1 cellular context compared by ENCODE assay signal in the genomic region with DNA sequence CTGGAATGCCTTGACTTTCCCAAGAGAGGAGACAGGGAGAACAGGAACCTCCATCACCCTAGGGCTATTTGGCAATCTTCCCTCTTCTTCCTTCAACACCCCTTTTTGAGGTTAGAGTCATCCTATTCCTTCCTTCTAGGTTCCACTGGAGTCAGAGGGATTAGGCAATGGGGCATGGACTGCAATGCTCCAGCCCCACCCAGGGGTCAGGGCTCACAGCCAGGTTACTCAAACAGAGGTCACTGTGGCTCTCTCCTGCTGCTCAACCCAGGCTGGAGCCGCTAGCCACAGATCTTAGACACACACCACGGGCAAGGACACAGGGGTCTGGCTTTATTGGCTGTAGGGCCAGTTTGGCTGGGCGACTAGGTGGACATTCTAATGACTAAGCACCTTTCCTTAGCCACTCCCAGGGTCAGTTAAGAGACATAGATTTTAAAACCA.
TF ChIP-seq lines count a peak whose summit lies in the region.

No MANE protein-coding gene starts in this region.

TF ChIP-seq in HepG2, 621 proteins besides CTCF, POLR2A, EP300 and RAD21 (continued from another document and continues in another):
- TF ChIP-seq, protein P1, sequence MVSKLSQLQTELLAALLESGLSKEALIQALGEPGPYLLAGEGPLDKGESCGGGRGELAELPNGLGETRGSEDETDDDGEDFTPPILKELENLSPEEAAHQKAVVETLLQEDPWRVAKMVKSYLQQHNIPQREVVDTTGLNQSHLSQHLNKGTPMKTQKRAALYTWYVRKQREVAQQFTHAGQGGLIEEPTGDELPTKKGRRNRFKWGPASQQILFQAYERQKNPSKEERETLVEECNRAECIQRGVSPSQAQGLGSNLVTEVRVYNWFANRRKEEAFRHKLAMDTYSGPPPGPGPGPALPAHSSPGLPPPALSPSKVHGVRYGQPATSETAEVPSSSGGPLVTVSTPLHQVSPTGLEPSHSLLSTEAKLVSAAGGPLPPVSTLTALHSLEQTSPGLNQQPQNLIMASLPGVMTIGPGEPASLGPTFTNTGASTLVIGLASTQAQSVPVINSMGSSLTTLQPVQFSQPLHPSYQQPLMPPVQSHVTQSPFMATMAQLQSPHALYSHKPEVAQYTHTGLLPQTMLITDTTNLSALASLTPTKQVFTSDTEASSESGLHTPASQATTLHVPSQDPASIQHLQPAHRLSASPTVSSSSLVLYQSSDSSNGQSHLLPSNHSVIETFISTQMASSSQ (IDR thresholded peaks at IDR 0.05; ENCODE audit: low read depth): peak; percentile 57; the same call in 1 of the 2 replicates
- TF ChIP-seq, protein P1 (CRISPR knock-in tag; IDR thresholded peaks at IDR 0.05; ENCODE audit: borderline replicate concordance): peak; percentile 82
- TF ChIP-seq, protein P2, sequence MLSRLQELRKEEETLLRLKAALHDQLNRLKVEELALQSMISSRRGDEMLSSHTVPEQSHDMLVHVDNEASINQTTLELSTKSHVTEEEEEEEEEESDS (CRISPR knock-in tag; IDR thresholded peaks at IDR 0.05; ENCODE audit: borderline replicate concordance): no peak
- TF ChIP-seq TBP (CRISPR knock-in tag; IDR thresholded peaks at IDR 0.05) (no peak), ZNF510 (CRISPR knock-in tag; IDR thresholded peaks at IDR 0.05; ENCODE audit: low read depth) (no peak), FIP1L1 (IDR thresholded peaks at IDR 0.05; ENCODE audit: borderline replicate concordance, insufficient read depth, low read depth, low read length) (no peak), HNRNPLL (IDR thresholded peaks at IDR 0.05; ENCODE audit: low read depth, low read length, poor library complexity, severe bottlenecking) (no peak), ZNF251 (CRISPR knock-in tag; IDR thresholded peaks at IDR 0.05) (no peak), SUZ12 (IDR thresholded peaks at IDR 0.05; ENCODE audit: low read depth, low read length) (no peak), ZNF614 (CRISPR knock-in tag; IDR thresholded peaks at IDR 0.05; ENCODE audit: borderline replicate concordance) (peak; percentile 66; the same call in 1 of the 2 replicates), ZNF296 (CRISPR knock-in tag; conservative IDR thresholded peaks at IDR 0.05) (peak; percentile 90), SSRP1 (CRISPR knock-in tag; IDR thresholded peaks at IDR 0.05) (no peak), ZNF766 (CRISPR knock-in tag; IDR thresholded peaks at IDR 0.05; ENCODE audit: borderline replicate concordance) (0 out of 2 replicates have a peak, but pooled peaks have one; percentile 43), CREM (IDR thresholded peaks at IDR 0.05) (peak; percentile 74), CREM (CRISPR knock-in tag; IDR thresholded peaks at IDR 0.05) (no peak), ZNF788 (CRISPR knock-in tag; IDR thresholded peaks at IDR 0.05; ENCODE audit: borderline replicate concordance) (peak; percentile 91; the same call in 1 of the 2 replicates), NR2F1 (CRISPR knock-in tag; IDR thresholded peaks at IDR 0.05) (peak; percentile 93 to 98), MLLT10 (CRISPR knock-in tag; IDR thresholded peaks at IDR 0.05) (no peak), BRD4 (CRISPR knock-in tag; IDR thresholded peaks at IDR 0.05) (peak; percentile 71), XRCC5 (optimal IDR thresholded peaks at IDR 0.05; ENCODE audit: low read length) (peak; percentile 73), MED1 (CRISPR knock-in tag; IDR thresholded peaks at IDR 0.05) (peak; percentile 97), ZFP90 (CRISPR knock-in tag; IDR thresholded peaks at IDR 0.05; ENCODE audit: borderline replicate concordance) (0 out of 2 replicates have a peak, but pooled peaks have one; percentile 48), ZNF790 (CRISPR knock-in tag; IDR thresholded peaks at IDR 0.05; ENCODE audit: borderline replicate concordance) (no peak), ARNT (IDR thresholded peaks at IDR 0.05) (no peak), TAF1 (CRISPR knock-in tag; IDR thresholded peaks at IDR 0.05) (peak; percentile 47; the same call in 1 of the 2 replicates), MTF2 (CRISPR knock-in tag; IDR thresholded peaks at IDR 0.05; ENCODE audit: borderline replicate concordance) (no peak), ZNF83 (CRISPR knock-in tag; IDR thresholded peaks at IDR 0.05; ENCODE audit: borderline replicate concordance) (no peak), RBM39 (IDR thresholded peaks at IDR 0.05; ENCODE audit: low read depth, low read length, poor library complexity, severe bottlenecking) (no peak), ZNF264 (CRISPR knock-in tag; IDR thresholded peaks at IDR 0.05) (peak; percentile 87)
- TF ChIP-seq, protein P3, sequence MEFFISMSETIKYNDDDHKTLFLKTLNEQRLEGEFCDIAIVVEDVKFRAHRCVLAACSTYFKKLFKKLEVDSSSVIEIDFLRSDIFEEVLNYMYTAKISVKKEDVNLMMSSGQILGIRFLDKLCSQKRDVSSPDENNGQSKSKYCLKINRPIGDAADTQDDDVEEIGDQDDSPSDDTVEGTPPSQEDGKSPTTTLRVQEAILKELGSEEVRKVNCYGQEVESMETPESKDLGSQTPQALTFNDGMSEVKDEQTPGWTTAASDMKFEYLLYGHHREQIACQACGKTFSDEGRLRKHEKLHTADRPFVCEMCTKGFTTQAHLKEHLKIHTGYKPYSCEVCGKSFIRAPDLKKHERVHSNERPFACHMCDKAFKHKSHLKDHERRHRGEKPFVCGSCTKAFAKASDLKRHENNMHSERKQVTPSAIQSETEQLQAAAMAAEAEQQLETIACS (CRISPR knock-in tag; IDR thresholded peaks at IDR 0.05): no peak
- TF ChIP-seq, protein P4, sequence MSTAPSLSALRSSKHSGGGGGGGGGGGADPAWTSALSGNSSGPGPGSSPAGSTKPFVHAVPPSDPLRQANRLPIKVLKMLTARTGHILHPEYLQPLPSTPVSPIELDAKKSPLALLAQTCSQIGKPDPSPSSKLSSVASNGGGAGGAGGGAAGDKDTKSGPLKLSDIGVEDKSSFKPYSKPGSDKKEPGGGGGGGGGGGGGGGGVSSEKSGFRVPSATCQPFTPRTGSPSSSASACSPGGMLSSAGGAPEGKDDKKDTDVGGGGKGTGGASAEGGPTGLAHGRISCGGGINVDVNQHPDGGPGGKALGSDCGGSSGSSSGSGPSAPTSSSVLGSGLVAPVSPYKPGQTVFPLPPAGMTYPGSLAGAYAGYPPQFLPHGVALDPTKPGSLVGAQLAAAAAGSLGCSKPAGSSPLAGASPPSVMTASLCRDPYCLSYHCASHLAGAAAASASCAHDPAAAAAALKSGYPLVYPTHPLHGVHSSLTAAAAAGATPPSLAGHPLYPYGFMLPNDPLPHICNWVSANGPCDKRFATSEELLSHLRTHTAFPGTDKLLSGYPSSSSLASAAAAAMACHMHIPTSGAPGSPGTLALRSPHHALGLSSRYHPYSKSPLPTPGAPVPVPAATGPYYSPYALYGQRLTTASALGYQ (CRISPR knock-in tag; IDR thresholded peaks at IDR 0.05): peak; percentile 74
- TF ChIP-seq, protein P5, sequence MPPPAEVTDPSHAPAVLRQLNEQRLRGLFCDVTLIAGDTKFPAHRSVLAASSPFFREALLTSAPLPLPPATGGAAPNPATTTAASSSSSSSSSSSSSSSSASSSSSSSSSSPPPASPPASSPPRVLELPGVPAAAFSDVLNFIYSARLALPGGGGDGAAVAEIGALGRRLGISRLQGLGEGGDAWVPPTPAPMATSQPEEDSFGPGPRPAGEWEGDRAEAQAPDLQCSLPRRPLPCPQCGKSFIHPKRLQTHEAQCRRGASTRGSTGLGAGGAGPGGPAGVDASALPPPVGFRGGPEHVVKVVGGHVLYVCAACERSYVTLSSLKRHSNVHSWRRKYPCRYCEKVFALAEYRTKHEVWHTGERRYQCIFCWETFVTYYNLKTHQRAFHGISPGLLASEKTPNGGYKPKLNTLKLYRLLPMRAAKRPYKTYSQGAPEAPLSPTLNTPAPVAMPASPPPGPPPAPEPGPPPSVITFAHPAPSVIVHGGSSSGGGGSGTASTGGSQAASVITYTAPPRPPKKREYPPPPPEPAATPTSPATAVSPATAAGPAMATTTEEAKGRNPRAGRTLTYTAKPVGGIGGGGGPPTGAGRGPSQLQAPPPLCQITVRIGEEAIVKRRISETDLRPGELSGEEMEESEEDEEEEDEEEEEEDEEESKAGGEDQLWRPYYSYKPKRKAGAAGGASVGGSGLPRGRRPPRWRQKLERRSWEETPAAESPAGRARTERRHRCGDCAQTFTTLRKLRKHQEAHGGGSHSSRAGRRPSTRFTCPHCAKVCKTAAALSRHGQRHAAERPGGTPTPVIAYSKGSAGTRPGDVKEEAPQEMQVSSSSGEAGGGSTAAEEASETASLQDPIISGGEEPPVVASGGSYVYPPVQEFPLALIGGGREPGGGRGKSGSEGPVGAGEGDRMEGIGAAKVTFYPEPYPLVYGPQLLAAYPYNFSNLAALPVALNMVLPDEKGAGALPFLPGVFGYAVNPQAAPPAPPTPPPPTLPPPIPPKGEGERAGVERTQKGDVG (CRISPR knock-in tag; IDR thresholded peaks at IDR 0.05; ENCODE audit: borderline replicate concordance): no peak
- TF ChIP-seq, protein P6, sequence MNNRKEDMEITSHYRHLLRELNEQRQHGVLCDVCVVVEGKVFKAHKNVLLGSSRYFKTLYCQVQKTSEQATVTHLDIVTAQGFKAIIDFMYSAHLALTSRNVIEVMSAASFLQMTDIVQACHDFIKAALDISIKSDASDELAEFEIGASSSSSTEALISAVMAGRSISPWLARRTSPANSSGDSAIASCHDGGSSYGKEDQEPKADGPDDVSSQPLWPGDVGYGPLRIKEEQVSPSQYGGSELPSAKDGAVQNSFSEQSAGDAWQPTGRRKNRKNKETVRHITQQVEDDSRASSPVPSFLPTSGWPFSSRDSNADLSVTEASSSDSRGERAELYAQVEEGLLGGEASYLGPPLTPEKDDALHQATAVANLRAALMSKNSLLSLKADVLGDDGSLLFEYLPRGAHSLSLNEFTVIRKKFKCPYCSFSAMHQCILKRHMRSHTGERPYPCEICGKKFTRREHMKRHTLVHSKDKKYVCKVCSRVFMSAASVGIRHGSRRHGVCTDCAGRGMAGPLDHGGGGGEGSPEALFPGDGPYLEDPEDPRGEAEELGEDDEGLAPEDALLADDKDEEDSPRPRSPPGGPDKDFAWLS (CRISPR knock-in tag; IDR thresholded peaks at IDR 0.05; ENCODE audit: borderline replicate concordance): no peak
- TF ChIP-seq, protein P7, sequence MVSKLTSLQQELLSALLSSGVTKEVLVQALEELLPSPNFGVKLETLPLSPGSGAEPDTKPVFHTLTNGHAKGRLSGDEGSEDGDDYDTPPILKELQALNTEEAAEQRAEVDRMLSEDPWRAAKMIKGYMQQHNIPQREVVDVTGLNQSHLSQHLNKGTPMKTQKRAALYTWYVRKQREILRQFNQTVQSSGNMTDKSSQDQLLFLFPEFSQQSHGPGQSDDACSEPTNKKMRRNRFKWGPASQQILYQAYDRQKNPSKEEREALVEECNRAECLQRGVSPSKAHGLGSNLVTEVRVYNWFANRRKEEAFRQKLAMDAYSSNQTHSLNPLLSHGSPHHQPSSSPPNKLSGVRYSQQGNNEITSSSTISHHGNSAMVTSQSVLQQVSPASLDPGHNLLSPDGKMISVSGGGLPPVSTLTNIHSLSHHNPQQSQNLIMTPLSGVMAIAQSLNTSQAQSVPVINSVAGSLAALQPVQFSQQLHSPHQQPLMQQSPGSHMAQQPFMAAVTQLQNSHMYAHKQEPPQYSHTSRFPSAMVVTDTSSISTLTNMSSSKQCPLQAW (CRISPR knock-in tag; IDR thresholded peaks at IDR 0.05): peak; percentile 68; the same call in 1 of the 2 replicates
- TF ChIP-seq, protein P8, sequence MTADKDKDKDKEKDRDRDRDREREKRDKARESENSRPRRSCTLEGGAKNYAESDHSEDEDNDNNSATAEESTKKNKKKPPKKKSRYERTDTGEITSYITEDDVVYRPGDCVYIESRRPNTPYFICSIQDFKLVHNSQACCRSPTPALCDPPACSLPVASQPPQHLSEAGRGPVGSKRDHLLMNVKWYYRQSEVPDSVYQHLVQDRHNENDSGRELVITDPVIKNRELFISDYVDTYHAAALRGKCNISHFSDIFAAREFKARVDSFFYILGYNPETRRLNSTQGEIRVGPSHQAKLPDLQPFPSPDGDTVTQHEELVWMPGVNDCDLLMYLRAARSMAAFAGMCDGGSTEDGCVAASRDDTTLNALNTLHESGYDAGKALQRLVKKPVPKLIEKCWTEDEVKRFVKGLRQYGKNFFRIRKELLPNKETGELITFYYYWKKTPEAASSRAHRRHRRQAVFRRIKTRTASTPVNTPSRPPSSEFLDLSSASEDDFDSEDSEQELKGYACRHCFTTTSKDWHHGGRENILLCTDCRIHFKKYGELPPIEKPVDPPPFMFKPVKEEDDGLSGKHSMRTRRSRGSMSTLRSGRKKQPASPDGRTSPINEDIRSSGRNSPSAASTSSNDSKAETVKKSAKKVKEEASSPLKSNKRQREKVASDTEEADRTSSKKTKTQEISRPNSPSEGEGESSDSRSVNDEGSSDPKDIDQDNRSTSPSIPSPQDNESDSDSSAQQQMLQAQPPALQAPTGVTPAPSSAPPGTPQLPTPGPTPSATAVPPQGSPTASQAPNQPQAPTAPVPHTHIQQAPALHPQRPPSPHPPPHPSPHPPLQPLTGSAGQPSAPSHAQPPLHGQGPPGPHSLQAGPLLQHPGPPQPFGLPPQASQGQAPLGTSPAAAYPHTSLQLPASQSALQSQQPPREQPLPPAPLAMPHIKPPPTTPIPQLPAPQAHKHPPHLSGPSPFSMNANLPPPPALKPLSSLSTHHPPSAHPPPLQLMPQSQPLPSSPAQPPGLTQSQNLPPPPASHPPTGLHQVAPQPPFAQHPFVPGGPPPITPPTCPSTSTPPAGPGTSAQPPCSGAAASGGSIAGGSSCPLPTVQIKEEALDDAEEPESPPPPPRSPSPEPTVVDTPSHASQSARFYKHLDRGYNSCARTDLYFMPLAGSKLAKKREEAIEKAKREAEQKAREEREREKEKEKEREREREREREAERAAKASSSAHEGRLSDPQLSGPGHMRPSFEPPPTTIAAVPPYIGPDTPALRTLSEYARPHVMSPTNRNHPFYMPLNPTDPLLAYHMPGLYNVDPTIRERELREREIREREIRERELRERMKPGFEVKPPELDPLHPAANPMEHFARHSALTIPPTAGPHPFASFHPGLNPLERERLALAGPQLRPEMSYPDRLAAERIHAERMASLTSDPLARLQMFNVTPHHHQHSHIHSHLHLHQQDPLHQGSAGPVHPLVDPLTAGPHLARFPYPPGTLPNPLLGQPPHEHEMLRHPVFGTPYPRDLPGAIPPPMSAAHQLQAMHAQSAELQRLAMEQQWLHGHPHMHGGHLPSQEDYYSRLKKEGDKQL (CRISPR knock-in tag; IDR thresholded peaks at IDR 0.05; ENCODE audit: low read depth): peak; percentile 75; the same call in 1 of the 2 replicates
